ENCODE assay signal across 2 cellular contexts in the genomic region with DNA sequence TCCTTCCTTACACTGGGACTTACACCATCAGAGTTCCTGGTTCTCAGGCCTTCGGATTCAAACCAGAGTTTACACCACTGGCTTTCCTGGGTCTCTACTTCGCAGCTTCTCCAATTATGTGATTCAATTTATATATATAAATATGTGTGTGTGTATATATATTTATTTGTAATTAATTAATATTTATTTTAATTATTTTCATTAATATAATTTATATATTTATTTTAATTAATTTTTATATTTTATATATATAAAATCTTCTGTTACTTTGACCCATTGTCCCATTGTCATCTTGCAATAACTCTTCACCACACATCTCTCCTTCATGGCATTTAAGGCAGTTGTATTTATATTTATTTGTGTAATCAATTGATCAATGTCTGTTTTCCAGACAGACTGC.
TF ChIP-seq lines count a peak whose summit lies in the region.

No MANE protein-coding gene starts in this region.

TF ChIP-seq in GM23338, 12 proteins besides CTCF, POLR2A, EP300 and RAD21 (continues in another document):
- TF ChIP-seq EZH2 (IDR thresholded peaks at IDR 0.05; ENCODE audit: low read depth, unreplicated experiment) (no peak), EZH2phosphoT487 (IDR thresholded peaks at IDR 0.05; ENCODE audit: unreplicated experiment) (no peak), JUNB (IDR thresholded peaks at IDR 0.05; ENCODE audit: unreplicated experiment) (no peak), POLR2AphosphoS5 (IDR thresholded peaks at IDR 0.05; ENCODE audit: low read depth) (no peak), ZNF114 (CRISPR knock-in tag; IDR thresholded peaks at IDR 0.05) (no peak), ZNF331 (CRISPR knock-in tag; IDR thresholded peaks at IDR 0.05; ENCODE audit: low read depth) (no peak), STAT1 (IDR thresholded peaks at IDR 0.05; ENCODE audit: unreplicated experiment) (no peak), CREB1 (CRISPR knock-in tag; IDR thresholded peaks at IDR 0.05; ENCODE audit: low read depth) (no peak), NANOG (IDR thresholded peaks at IDR 0.05; ENCODE audit: borderline replicate concordance) (no peak)
- TF ChIP-seq, protein P1, sequence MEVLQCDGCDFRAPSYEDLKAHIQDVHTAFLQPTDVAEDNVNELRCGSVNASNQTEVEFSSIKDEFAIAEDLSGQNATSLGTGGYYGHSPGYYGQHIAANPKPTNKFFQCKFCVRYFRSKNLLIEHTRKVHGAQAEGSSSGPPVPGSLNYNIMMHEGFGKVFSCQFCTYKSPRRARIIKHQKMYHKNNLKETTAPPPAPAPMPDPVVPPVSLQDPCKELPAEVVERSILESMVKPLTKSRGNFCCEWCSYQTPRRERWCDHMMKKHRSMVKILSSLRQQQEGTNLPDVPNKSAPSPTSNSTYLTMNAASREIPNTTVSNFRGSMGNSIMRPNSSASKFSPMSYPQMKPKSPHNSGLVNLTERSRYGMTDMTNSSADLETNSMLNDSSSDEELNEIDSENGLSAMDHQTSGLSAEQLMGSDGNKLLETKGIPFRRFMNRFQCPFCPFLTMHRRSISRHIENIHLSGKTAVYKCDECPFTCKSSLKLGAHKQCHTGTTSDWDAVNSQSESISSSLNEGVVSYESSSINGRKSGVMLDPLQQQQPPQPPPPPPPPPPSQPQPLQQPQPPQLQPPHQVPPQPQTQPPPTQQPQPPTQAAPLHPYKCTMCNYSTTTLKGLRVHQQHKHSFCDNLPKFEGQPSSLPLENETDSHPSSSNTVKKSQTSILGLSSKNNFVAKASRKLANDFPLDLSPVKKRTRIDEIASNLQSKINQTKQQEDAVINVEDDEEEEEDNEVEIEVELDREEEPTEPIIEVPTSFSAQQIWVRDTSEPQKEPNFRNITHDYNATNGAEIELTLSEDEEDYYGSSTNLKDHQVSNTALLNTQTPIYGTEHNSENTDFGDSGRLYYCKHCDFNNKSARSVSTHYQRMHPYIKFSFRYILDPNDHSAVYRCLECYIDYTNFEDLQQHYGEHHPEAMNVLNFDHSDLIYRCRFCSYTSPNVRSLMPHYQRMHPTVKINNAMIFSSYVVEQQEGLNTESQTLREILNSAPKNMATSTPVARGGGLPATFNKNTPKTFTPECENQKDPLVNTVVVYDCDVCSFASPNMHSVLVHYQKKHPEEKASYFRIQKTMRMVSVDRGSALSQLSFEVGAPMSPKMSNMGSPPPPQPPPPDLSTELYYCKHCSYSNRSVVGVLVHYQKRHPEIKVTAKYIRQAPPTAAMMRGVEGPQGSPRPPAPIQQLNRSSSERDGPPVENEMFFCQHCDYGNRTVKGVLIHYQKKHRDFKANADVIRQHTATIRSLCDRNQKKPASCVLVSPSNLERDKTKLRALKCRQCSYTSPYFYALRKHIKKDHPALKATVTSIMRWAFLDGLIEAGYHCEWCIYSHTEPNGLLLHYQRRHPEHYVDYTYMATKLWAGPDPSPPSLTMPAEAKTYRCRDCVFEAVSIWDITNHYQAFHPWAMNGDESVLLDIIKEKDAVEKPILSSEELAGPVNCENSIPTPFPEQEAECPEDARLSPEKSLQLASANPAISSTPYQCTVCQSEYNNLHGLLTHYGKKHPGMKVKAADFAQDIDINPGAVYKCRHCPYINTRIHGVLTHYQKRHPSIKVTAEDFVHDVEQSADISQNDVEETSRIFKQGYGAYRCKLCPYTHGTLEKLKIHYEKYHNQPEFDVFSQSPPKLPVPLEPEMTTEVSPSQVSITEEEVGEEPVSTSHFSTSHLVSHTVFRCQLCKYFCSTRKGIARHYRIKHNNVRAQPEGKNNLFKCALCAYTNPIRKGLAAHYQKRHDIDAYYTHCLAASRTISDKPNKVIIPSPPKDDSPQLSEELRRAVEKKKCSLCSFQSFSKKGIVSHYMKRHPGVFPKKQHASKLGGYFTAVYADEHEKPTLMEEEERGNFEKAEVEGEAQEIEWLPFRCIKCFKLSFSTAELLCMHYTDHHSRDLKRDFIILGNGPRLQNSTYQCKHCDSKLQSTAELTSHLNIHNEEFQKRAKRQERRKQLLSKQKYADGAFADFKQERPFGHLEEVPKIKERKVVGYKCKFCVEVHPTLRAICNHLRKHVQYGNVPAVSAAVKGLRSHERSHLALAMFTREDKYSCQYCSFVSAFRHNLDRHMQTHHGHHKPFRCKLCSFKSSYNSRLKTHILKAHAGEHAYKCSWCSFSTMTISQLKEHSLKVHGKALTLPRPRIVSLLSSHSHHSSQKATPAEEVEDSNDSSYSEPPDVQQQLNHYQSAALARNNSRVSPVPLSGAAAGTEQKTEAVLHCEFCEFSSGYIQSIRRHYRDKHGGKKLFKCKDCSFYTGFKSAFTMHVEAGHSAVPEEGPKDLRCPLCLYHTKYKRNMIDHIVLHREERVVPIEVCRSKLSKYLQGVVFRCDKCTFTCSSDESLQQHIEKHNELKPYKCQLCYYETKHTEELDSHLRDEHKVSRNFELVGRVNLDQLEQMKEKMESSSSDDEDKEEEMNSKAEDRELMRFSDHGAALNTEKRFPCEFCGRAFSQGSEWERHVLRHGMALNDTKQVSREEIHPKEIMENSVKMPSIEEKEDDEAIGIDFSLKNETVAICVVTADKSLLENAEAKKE (CRISPR knock-in tag; IDR thresholded peaks at IDR 0.05) = no peak
- TF ChIP-seq, protein P2, sequence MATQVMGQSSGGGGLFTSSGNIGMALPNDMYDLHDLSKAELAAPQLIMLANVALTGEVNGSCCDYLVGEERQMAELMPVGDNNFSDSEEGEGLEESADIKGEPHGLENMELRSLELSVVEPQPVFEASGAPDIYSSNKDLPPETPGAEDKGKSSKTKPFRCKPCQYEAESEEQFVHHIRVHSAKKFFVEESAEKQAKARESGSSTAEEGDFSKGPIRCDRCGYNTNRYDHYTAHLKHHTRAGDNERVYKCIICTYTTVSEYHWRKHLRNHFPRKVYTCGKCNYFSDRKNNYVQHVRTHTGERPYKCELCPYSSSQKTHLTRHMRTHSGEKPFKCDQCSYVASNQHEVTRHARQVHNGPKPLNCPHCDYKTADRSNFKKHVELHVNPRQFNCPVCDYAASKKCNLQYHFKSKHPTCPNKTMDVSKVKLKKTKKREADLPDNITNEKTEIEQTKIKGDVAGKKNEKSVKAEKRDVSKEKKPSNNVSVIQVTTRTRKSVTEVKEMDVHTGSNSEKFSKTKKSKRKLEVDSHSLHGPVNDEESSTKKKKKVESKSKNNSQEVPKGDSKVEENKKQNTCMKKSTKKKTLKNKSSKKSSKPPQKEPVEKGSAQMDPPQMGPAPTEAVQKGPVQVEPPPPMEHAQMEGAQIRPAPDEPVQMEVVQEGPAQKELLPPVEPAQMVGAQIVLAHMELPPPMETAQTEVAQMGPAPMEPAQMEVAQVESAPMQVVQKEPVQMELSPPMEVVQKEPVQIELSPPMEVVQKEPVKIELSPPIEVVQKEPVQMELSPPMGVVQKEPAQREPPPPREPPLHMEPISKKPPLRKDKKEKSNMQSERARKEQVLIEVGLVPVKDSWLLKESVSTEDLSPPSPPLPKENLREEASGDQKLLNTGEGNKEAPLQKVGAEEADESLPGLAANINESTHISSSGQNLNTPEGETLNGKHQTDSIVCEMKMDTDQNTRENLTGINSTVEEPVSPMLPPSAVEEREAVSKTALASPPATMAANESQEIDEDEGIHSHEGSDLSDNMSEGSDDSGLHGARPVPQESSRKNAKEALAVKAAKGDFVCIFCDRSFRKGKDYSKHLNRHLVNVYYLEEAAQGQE (IDR thresholded peaks at IDR 0.05; ENCODE audit: unreplicated experiment) = no peak

TF ChIP-seq in H1, 55 proteins besides CTCF, POLR2A, EP300 and RAD21:
- TF ChIP-seq MAFK (IDR thresholded peaks at IDR 0.05; ENCODE audit: low read depth, low read length) = no peak
TF ChIP-seq in H1: peak in this region for 0.
